ENCODE assay signal across 1 cellular context in the genomic region with DNA sequence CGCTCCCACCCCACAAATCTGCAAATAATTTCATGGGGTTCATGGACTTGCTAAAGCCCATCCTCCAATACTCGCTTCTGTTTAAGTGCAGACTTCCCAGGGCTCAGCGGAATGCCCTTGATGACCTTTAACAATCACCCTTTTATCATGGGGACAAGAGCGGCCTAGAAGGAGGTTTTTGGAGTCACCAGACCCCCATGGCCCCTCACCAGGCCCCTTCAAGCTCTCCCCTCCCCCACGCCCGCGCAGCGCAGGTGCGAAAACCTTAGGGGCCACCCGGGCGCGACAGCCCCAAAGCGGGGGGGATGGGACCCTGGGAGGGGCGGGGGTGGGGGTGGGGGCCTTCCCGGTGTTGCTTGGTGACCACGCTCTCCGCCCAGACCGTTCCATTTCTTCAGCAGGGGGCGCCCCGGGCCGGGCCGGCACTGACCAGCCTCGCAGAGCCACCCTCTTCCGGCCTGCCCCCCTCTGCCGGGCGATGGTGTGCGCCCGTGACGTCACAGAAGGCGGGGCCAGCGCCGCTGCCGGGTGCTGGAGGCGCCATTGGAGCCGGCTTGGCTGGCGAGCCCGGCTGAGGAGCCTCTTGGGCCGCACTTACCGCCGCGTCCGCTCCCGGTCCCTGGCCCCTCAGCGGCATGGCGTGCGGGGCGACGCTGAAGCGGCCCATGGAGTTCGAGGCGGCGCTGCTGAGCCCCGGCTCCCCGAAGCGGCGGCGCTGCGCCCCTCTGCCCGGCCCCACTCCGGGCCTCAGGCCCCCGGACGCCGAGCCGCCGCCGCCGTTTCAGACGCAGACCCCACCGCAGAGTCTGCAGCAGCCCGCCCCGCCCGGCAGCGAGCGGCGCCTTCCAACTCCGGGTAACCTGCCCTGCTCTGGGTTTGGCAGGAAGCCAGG.
TF ChIP-seq lines count a peak whose summit lies in the region.

Gene AKIRIN1 (plus strand): TSS at position 531 of the 892 bp plus-strand sequence. CDS start 105 bp downstream, at position 636.

TF ChIP-seq in HepG2, 621 proteins besides CTCF, POLR2A, EP300 and RAD21 (continued from another document and continues in another):
- peak; percentile 68; the same call in 1 of the 2 replicates for TF ChIP-seq ATF3 (CRISPR knock-in tag; IDR thresholded peaks at IDR 0.05)
- TF ChIP-seq, protein P1, sequence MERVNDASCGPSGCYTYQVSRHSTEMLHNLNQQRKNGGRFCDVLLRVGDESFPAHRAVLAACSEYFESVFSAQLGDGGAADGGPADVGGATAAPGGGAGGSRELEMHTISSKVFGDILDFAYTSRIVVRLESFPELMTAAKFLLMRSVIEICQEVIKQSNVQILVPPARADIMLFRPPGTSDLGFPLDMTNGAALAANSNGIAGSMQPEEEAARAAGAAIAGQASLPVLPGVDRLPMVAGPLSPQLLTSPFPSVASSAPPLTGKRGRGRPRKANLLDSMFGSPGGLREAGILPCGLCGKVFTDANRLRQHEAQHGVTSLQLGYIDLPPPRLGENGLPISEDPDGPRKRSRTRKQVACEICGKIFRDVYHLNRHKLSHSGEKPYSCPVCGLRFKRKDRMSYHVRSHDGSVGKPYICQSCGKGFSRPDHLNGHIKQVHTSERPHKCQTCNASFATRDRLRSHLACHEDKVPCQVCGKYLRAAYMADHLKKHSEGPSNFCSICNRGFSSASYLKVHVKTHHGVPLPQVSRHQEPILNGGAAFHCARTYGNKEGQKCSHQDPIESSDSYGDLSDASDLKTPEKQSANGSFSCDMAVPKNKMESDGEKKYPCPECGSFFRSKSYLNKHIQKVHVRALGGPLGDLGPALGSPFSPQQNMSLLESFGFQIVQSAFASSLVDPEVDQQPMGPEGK (CRISPR knock-in tag; IDR thresholded peaks at IDR 0.05), result peak; percentile 90
- peak; percentile 19; the same call in 1 of the 2 replicates for TF ChIP-seq FOXA3 (CRISPR knock-in tag; IDR thresholded peaks at IDR 0.05)
- 0 out of 2 replicates have a peak, but pooled peaks have one; percentile 56 for TF ChIP-seq REPIN1 (CRISPR knock-in tag; IDR thresholded peaks at IDR 0.05; ENCODE audit: borderline replicate concordance, low read depth)
- no peak; the same call in 1 of the 2 replicates for TF ChIP-seq NFATC3 (CRISPR knock-in tag; IDR thresholded peaks at IDR 0.05)
- TF ChIP-seq, protein P2, sequence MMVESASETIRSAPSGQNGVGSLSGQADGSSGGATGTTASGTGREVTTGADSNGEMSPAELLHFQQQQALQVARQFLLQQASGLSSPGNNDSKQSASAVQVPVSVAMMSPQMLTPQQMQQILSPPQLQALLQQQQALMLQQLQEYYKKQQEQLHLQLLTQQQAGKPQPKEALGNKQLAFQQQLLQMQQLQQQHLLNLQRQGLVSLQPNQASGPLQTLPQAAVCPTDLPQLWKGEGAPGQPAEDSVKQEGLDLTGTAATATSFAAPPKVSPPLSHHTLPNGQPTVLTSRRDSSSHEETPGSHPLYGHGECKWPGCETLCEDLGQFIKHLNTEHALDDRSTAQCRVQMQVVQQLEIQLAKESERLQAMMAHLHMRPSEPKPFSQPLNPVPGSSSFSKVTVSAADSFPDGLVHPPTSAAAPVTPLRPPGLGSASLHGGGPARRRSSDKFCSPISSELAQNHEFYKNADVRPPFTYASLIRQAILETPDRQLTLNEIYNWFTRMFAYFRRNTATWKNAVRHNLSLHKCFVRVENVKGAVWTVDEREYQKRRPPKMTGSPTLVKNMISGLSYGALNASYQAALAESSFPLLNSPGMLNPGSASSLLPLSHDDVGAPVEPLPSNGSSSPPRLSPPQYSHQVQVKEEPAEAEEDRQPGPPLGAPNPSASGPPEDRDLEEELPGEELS (CRISPR knock-in tag; IDR thresholded peaks at IDR 0.05), result peak; percentile 55
- no peak for TF ChIP-seq ZFP62 (CRISPR knock-in tag; IDR thresholded peaks at IDR 0.05)
- TF ChIP-seq ATF1 (CRISPR knock-in tag; IDR thresholded peaks at IDR 0.05), result peak; percentile 80
- TF ChIP-seq ZNF34 (CRISPR knock-in tag; IDR thresholded peaks at IDR 0.05; ENCODE audit: borderline replicate concordance), result no peak
- no peak for TF ChIP-seq TCF12 (IDR thresholded peaks at IDR 0.05)
- 0 out of 2 replicates have a peak, but pooled peaks have one; percentile 37 for TF ChIP-seq TCF12 (CRISPR knock-in tag; IDR thresholded peaks at IDR 0.05)
- TF ChIP-seq PAXIP1 (CRISPR knock-in tag; conservative IDR thresholded peaks at IDR 0.05), result peak; percentile 72
- TF ChIP-seq ZNF597 (CRISPR knock-in tag; IDR thresholded peaks at IDR 0.05), result no peak
- TF ChIP-seq NFIC (IDR thresholded peaks at IDR 0.05; ENCODE audit: low read length), result peak; percentile 46; the same call in 1 of the 2 replicates
- no peak; the same call in 1 of the 2 replicates for TF ChIP-seq RARA (CRISPR knock-in tag; IDR thresholded peaks at IDR 0.05)
- TF ChIP-seq ZNF776 (CRISPR knock-in tag; IDR thresholded peaks at IDR 0.05), result peak; percentile 81
- TF ChIP-seq ZBTB3 (CRISPR knock-in tag; IDR thresholded peaks at IDR 0.05; ENCODE audit: borderline replicate concordance, low read depth), result no peak
- 0 out of 2 replicates have a peak, but pooled peaks have one; percentile 14 for TF ChIP-seq KDM1A (CRISPR knock-in tag; IDR thresholded peaks at IDR 0.05)
- TF ChIP-seq CCDC6 (CRISPR knock-in tag; IDR thresholded peaks at IDR 0.05), result peak; percentile 67; the same call in 1 of the 2 replicates
- TF ChIP-seq, protein P3, sequence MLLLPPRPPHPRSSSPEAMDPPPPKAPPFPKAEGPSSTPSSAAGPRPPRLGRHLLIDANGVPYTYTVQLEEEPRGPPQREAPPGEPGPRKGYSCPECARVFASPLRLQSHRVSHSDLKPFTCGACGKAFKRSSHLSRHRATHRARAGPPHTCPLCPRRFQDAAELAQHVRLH (CRISPR knock-in tag; IDR thresholded peaks at IDR 0.05; ENCODE audit: borderline replicate concordance, low read depth), result peak; percentile 53; the same call in 1 of the 2 replicates
- TF ChIP-seq, protein P4, sequence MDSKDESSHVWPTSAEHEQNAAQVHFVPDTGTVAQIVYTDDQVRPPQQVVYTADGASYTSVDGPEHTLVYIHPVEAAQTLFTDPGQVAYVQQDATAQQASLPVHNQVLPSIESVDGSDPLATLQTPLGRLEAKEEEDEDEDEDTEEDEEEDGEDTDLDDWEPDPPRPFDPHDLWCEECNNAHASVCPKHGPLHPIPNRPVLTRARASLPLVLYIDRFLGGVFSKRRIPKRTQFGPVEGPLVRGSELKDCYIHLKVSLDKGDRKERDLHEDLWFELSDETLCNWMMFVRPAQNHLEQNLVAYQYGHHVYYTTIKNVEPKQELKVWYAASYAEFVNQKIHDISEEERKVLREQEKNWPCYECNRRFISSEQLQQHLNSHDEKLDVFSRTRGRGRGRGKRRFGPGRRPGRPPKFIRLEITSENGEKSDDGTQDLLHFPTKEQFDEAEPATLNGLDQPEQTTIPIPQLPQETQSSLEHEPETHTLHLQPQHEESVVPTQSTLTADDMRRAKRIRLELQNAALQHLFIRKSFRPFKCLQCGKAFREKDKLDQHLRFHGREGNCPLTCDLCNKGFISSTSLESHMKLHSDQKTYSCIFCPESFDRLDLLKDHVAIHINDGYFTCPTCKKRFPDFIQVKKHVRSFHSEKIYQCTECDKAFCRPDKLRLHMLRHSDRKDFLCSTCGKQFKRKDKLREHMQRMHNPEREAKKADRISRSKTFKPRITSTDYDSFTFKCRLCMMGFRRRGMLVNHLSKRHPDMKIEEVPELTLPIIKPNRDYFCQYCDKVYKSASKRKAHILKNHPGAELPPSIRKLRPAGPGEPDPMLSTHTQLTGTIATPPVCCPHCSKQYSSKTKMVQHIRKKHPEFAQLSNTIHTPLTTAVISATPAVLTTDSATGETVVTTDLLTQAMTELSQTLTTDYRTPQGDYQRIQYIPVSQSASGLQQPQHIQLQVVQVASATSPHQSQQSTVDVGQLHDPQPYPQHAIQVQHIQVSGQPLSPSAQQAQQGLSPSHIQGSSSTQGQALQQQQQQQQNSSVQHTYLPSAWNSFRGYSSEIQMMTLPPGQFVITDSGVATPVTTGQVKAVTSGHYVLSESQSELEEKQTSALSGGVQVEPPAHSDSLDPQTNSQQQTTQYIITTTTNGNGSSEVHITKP (CRISPR knock-in tag; IDR thresholded peaks at IDR 0.05; ENCODE audit: low read depth), result peak; percentile 99
- TF ChIP-seq NR2F1 (CRISPR knock-in tag; IDR thresholded peaks at IDR 0.05), result peak in 1 of 2 experiments; percentile 58; a peak in 1 of 4 replicates
- no peak for TF ChIP-seq HDAC6 (IDR thresholded peaks at IDR 0.05; ENCODE audit: low read depth, low read length)
- peak; percentile 74; the same call in 1 of the 2 replicates for TF ChIP-seq ZNF709 (CRISPR knock-in tag; IDR thresholded peaks at IDR 0.05)
- TF ChIP-seq ZEB1 (IDR thresholded peaks at IDR 0.05; ENCODE audit: insufficient replicate concordance, low read depth), result no peak
- TF ChIP-seq, protein P5, sequence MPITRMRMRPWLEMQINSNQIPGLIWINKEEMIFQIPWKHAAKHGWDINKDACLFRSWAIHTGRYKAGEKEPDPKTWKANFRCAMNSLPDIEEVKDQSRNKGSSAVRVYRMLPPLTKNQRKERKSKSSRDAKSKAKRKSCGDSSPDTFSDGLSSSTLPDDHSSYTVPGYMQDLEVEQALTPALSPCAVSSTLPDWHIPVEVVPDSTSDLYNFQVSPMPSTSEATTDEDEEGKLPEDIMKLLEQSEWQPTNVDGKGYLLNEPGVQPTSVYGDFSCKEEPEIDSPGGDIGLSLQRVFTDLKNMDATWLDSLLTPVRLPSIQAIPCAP (CRISPR knock-in tag; IDR thresholded peaks at IDR 0.05; ENCODE audit: low read depth), result no peak
- TF ChIP-seq U2AF1 (optimal IDR thresholded peaks at IDR 0.05; ENCODE audit: low read depth, low read length), result no peak
- TF ChIP-seq NFIB (CRISPR knock-in tag; IDR thresholded peaks at IDR 0.05; ENCODE audit: borderline replicate concordance), result no peak
- TF ChIP-seq ARNT (IDR thresholded peaks at IDR 0.05), result no peak
- peak; percentile 80 for TF ChIP-seq POLR2AphosphoS5 (IDR thresholded peaks at IDR 0.05; ENCODE audit: low read depth, low read length)
- TF ChIP-seq PRMT3 (CRISPR knock-in tag; IDR thresholded peaks at IDR 0.05; ENCODE audit: borderline replicate concordance, low read depth), result no peak
- peak; percentile 72 for TF ChIP-seq YEATS4 (CRISPR knock-in tag; IDR thresholded peaks at IDR 0.05; ENCODE audit: borderline replicate concordance)
- no peak for TF ChIP-seq XBP1 (CRISPR knock-in tag; IDR thresholded peaks at IDR 0.05)
- no peak for TF ChIP-seq STAG1 (CRISPR knock-in tag; IDR thresholded peaks at IDR 0.05)
- TF ChIP-seq ZNF253 (CRISPR knock-in tag; IDR thresholded peaks at IDR 0.05; ENCODE audit: borderline replicate concordance), result no peak
- TF ChIP-seq, protein P6, sequence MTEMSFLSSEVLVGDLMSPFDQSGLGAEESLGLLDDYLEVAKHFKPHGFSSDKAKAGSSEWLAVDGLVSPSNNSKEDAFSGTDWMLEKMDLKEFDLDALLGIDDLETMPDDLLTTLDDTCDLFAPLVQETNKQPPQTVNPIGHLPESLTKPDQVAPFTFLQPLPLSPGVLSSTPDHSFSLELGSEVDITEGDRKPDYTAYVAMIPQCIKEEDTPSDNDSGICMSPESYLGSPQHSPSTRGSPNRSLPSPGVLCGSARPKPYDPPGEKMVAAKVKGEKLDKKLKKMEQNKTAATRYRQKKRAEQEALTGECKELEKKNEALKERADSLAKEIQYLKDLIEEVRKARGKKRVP (CRISPR knock-in tag; IDR thresholded peaks at IDR 0.05), result no peak
- TF ChIP-seq ZNF232 (CRISPR knock-in tag; IDR thresholded peaks at IDR 0.05; ENCODE audit: borderline replicate concordance), result peak; percentile 76; the same call in 1 of the 2 replicates
